10 cellular contexts compared by ENCODE assay signal in genomic region chr2:200661477-200661876, GRCh38.
"Had no signal": no experiment of that assay in that cellular context is flagged by ENCODE, and none has a peak within 500 bp of the region (broad histone marks: within the 10 kb centered on the region; RNA-seq: fewer than 3 reads in every experiment).

No MANE protein-coding gene starts in this region.

- H3K4me1 Mint-ChIP-seq: IgD-negative memory B cell had no signal

- H3K27ac ChIP-seq: GM23248, HL-60 had no signal

- H3K4me3 Mint-ChIP-seq: HFFc6, IgD-negative memory B cell had no signal

- DNase-seq: GM23248, GOT3, H7, HFFc6, KBM-7 had no signal

- H3K4me1 ChIP-seq: HAP-1 had no signal

- ATAC-seq: HCT116, HepG2 had no signal

- H3K9me3 Mint-ChIP-seq: HFFc6 had no signal

- H3K36me3 Mint-ChIP-seq: IgD-negative memory B cell had no signal

- H3K9me3 ChIP-seq: HAP-1 had no signal

- H3K36me3 ChIP-seq: HAP-1 had no signal

- H3K4me3 ChIP-seq: GM23248, HAP-1 had no signal

- H3K27ac Mint-ChIP-seq: IgD-negative memory B cell had no signal

- H2AFZ ChIP-seq: GM23248 had no signal
